In the genomic region with DNA sequence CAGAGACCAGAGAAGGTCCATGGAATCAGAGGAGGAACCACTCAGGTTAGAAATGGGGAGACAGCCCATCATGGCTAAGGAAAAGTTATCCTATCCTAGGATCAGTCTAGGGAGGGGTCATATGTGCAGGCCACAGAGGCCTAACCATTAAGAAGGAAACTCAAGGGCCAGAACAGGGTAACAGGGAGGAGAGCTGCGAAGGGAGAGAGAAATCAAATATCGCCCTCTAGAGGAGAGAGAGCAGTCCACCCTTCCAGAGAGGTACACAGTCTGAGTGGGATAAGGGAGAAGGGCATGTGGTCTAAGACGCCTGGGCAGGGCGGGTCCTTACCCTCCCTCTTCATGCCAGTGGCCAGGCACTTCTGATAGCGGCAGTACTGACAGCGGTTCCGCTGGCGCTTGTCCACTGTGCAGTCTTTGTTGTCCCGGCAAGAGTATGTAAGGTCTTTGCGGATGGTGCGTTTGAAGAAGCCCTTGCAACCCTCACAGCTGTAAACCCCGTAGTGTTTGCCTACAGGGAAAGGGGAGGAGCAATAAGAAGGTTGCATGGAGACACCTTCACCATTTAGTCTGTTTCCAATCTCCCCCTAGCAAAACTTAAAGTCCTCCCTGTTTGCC, we compare ENCODE assay signal across 8 cellular contexts. TPM values are rescaled to one million over a fixed set of nuclear protein-coding genes. Genes with fewer than 3 reads are reported as not detected.
DNase-seq lines count a peak whose midpoint lies in the region; ATAC-seq, FAIRE-seq and TF ChIP-seq lines count a peak whose summit lies in the region.

No MANE protein-coding gene starts in this region.

- POLR2A ChIA-PET in HepG2 (lab: Yijun Ruan, JAX), result interaction anchor here (1.0 to 4.1 kb wide), 11 partner anchors 8 to 227 kb away, joined by 3 to 69 read pairs (median 12); partner anchors contain the start of genes BRD2, RGL2, RING1 and RPS18

- ATAC-seq in HepG2 (peak; percentile 65), upper lobe of left lung (ENCODE audit: low FRiP score in 2 of 2) (peak; percentile 49 to 80), HG03571 (IDR thresholded peaks at IDR 0.05; ENCODE audit: unreplicated experiment) (no peak)

- no TSS peak for BruUV-seq in HepG2 (replicated peaks; lab: Mats Ljungman, UMichigan)

- TF ChIP-seq CTCF in HepG2 (CRISPR knock-in tag; IDR thresholded peaks at IDR 0.05) (peak; percentile 91), upper lobe of left lung (IDR thresholded peaks at IDR 0.05) (peak; percentile 50 to 72 (median 64))

- H3K27me3 ChIP-seq in HepG2 (ENCODE audit: control insufficient read depth in 1 of 2, insufficient read depth in 2 of 2, low read length in 2 of 2), result peaks cover 0 to 4% of the 10 kb centered on the region in 2 experiments; a peak in 1 of 5 replicates
- peaks cover 0 to 2% (median 1%) of the 10 kb centered on the region in 4 donors for H3K27me3 ChIP-seq in upper lobe of left lung

- H3K4me3 ChIP-seq in HepG2 (replicated peaks in 1 of 3; ENCODE audit: insufficient read depth in 1 of 3, low read depth in 2 of 3, low read length in 3 of 3) (peak overlapping the region; percentile 23 to 93 (median 25); a peak in 5 of 6 replicates), upper lobe of left lung (no peak overlapping the region)

- WGBS in HepG2 (ENCODE audit: low lambda C conversion rate), result 14% methylated on average over 5 of the region's 12 CpGs
- 43 to 52% methylated on average over 12 of the region's 12 CpGs for WGBS in upper lobe of left lung, 2 donors

- no peaks in the 10 kb centered on the region for H3K9me3 ChIP-seq in HepG2 (ENCODE audit: low read length)
- no peaks in the 10 kb centered on the region for H3K9me3 ChIP-seq in upper lobe of left lung

- no peak overlapping the region for H2AFZ ChIP-seq in HepG2 (ENCODE audit: low read length)

- H4K20me1 ChIP-seq in HepG2 (ENCODE audit: insufficient read depth, low read length), result peaks cover 19% of the 10 kb centered on the region

- peak; percentile 79 for FAIRE-seq in HepG2 (lab: Jason Lieb, UNC)

- in situ Hi-C loops in HepG2 (cut with HindIII; ENCODE audit: extremely low pct_ligation_motif_present, low pct_unique_long_range_greater_than_20kb), result no loop called here

- H3K79me2 ChIP-seq in HepG2 (ENCODE audit: insufficient read depth, low read length), result peaks cover 25% of the 10 kb centered on the region

- peak overlapping the region; percentile 45 for H3K9ac ChIP-seq in HepG2 (ENCODE audit: insufficient read depth, low read depth, low read length)

- no peak for TF ChIP-seq EP300 in HepG2 (IDR thresholded peaks at IDR 0.05; ENCODE audit: low read depth in 2 of 2, low read length in 2 of 2)
- TF ChIP-seq EP300 in HepG2 (CRISPR knock-in tag; IDR thresholded peaks at IDR 0.05; ENCODE audit: borderline replicate concordance), result peak; percentile 15; the same call in 1 of the 2 replicates
- no peak for TF ChIP-seq EP300 in upper lobe of left lung (IDR thresholded peaks at IDR 0.05)

- peak; percentile 62 for TF ChIP-seq RAD21 in HepG2 (CRISPR knock-in tag; IDR thresholded peaks at IDR 0.05)

- H3K27ac ChIP-seq in HepG2 (ENCODE audit: extremely low read length, insufficient read depth, low read length) (peak overlapping the region; percentile 99), upper lobe of left lung (no peak overlapping the region)

- peak overlapping the region; percentile 98 for H3K4me2 ChIP-seq in HepG2 (ENCODE audit: low read depth, low read length)

- peak; percentile 45 to 55 for DNase-seq in SHP77 (lab: John Stamatoyannopoulos, UW)
- DNase-seq in SHP77 treated with DMSO at 0.1 percent for 48 hours (lab: John Stamatoyannopoulos, UW), result no peak
- DNase-seq in HuH-7 (ENCODE audit: low spot score), result peak; percentile 76
- peak; percentile 69 for DNase-seq in RPMI7951 (ENCODE audit: low read depth)
- peak; percentile 70 for DNase-seq in cerebellum (ENCODE audit: low spot score)
- DNase-seq in HepG2 (ENCODE audit: low spot score), result peak; percentile 80
- DNase-seq in upper lobe of left lung, result peak in 1 of 2 donors; percentile 79

- CTCF ChIA-PET in HepG2 (lab: Yijun Ruan, JAX; ENCODE audit: low intra/inter-chr PET ratio, low total read pairs), result interaction anchor here (0.6 to 1.7 kb wide), 3 partner anchors 16 to 51 kb away, joined by 3 to 11 read pairs (median 5); no protein-coding TSS in a partner anchor

- H3K36me3 ChIP-seq in HepG2 (replicated peaks in 1 of 2; ENCODE audit: control insufficient read depth in 1 of 2, insufficient read depth in 2 of 2, low read length in 2 of 2) (peaks cover 24 to 41% of the 10 kb centered on the region in 2 experiments), upper lobe of left lung (peaks cover 16 to 48% (median 38%) of the 10 kb centered on the region in 4 donors)

- peaks cover 40% of the 10 kb centered on the region for H3K4me1 ChIP-seq in HepG2 (ENCODE audit: insufficient read depth, low read length)
- peaks cover 45 to 53% (median 46%) of the 10 kb centered on the region in 4 donors for H3K4me1 ChIP-seq in upper lobe of left lung

- intact Hi-C loops in HepG2 (cut with micrococcal nuclease; ENCODE audit: unreplicated experiment), result loop anchor here (1.0 to 5.0 kb wide), 3 partner anchors 36 to 225 kb away; partner anchors contain the start of gene KIFC1

- TF ChIP-seq POLR2A in HepG2 (IDR thresholded peaks at IDR 0.05; ENCODE audit: insufficient read depth in 1 of 2, low read depth in 2 of 2, low read length in 2 of 2), result no peak
- TF ChIP-seq POLR2A in upper lobe of left lung (IDR thresholded peaks at IDR 0.05), result no peak

RNA-seq across cellular contexts. Expression of gene RXRB, which starts 2.9 kb away (rescaled TPM):
- total RNA-seq in RPMI7951 (2014; rRNA removed; shearing (Covaris generic)), result 14.4 and 15.4 TPM in 2 replicates
- total RNA-seq in cerebellum (23.2 TPM), HepG2 (2016; rRNA removed; fragmentation: Illumina TruSeq; extraction: Trizol) (21.2 and 26.7 TPM in 2 replicates), upper lobe of left lung (10 to 100 TPM; 19.3 to 67.1 (median 48.4) TPM)
- total RNA-seq in HepG2 (2016; cell fraction: cytosol; rRNA removed; fragmentation: Illumina TruSeq; extraction: Trizol; ENCODE audit: low read depth), result 7.7 and 9.8 TPM in 2 replicates
- total RNA-seq in HepG2 (2016; cell fraction: insoluble cytoplasmic fraction; rRNA removed; fragmentation: Illumina TruSeq; extraction: Trizol), result 20.4 and 25.8 TPM in 2 replicates
- total RNA-seq in HepG2 (2016; cell fraction: membrane; rRNA removed; fragmentation: Illumina TruSeq; extraction: Trizol), result 11.0 and 11.2 TPM in 2 replicates
- 24.9 and 30.1 TPM in 2 replicates for total RNA-seq in HepG2 (2016; cell fraction: nucleus; rRNA removed; fragmentation: Illumina TruSeq; extraction: Trizol)
- polyA plus RNA-seq in HepG2 (2011; rRNA removed), result 55.7 and 62.8 TPM in 2 replicates
- 21.7 and 25.1 TPM in 2 replicates for polyA plus RNA-seq in HepG2 (2011; cell fraction: cytosol; rRNA removed)
- polyA plus RNA-seq in HepG2 (2011; cell fraction: nucleus; rRNA removed), result 251 and 306 TPM in 2 replicates
- 33.2 and 34.8 TPM in 2 replicates for polyA plus RNA-seq in HepG2 (2012)
- polyA plus RNA-seq in HepG2 (2016; cell fraction: cytosol; fragmentation: Illumina TruSeq; extraction: Trizol; ENCODE audit: low read depth), result 3.4 and 3.5 TPM in 2 replicates
- 18.6 and 21.0 TPM in 2 replicates for polyA plus RNA-seq in HepG2 (2016; cell fraction: insoluble cytoplasmic fraction; fragmentation: Illumina TruSeq; extraction: Trizol; ENCODE audit: low read depth)
- polyA plus RNA-seq in HepG2 (2016; cell fraction: membrane; fragmentation: Illumina TruSeq; extraction: Trizol; ENCODE audit: low read depth), result 8.2 and 8.4 TPM in 2 replicates
- 78.6 and 88.5 TPM in 2 replicates for polyA plus RNA-seq in HepG2 (2016; cell fraction: nucleus; fragmentation: Illumina TruSeq; extraction: Trizol; ENCODE audit: insufficient read depth, low read depth)
- 62.6 and 66.8 TPM in 2 replicates for polyA minus RNA-seq in HepG2 (2011; rRNA and poly(A)+ RNA removed; ENCODE audit: low replicate concordance)
- polyA minus RNA-seq in HepG2 (2011; cell fraction: cytosol; rRNA and poly(A)+ RNA removed), result 16.9 and 17.9 TPM in 2 replicates
- 41.4 and 51.2 TPM in 2 replicates for polyA minus RNA-seq in HepG2 (2011; cell fraction: nucleus; rRNA and poly(A)+ RNA removed)

RNA-seq across cellular contexts. Expression of gene SLC39A7, which starts 3.1 kb away (rescaled TPM):
- total RNA-seq in RPMI7951 (2014; rRNA removed; shearing (Covaris generic)), result 58.0 and 77.2 TPM in 2 replicates
- total RNA-seq in cerebellum (30.8 TPM), HepG2 (2016; rRNA removed; fragmentation: Illumina TruSeq; extraction: Trizol) (127 and 229 TPM in 2 replicates), upper lobe of left lung (100 to 1,000 TPM in 2 of 6 donors, 10 to 100 TPM in 4; 37.7 to 104 (median 86.7) TPM)
- 25.4 and 28.2 TPM in 2 replicates for total RNA-seq in HepG2 (2016; cell fraction: cytosol; rRNA removed; fragmentation: Illumina TruSeq; extraction: Trizol; ENCODE audit: low read depth)
- 117 and 245 TPM in 2 replicates for total RNA-seq in HepG2 (2016; cell fraction: insoluble cytoplasmic fraction; rRNA removed; fragmentation: Illumina TruSeq; extraction: Trizol)
- 69.2 and 73.5 TPM in 2 replicates for total RNA-seq in HepG2 (2016; cell fraction: membrane; rRNA removed; fragmentation: Illumina TruSeq; extraction: Trizol)
- total RNA-seq in HepG2 (2016; cell fraction: nucleus; rRNA removed; fragmentation: Illumina TruSeq; extraction: Trizol), result 168 and 183 TPM in 2 replicates
- polyA plus RNA-seq in HepG2 (2011; rRNA removed), result 142 and 181 TPM in 2 replicates
- 156 and 173 TPM in 2 replicates for polyA plus RNA-seq in HepG2 (2011; cell fraction: cytosol; rRNA removed)
- 155 and 160 TPM in 2 replicates for polyA plus RNA-seq in HepG2 (2011; cell fraction: nucleus; rRNA removed)
- 179 and 194 TPM in 2 replicates for polyA plus RNA-seq in HepG2 (2012)
- 25.6 and 28.5 TPM in 2 replicates for polyA plus RNA-seq in HepG2 (2016; cell fraction: cytosol; fragmentation: Illumina TruSeq; extraction: Trizol; ENCODE audit: low read depth)
- polyA plus RNA-seq in HepG2 (2016; cell fraction: insoluble cytoplasmic fraction; fragmentation: Illumina TruSeq; extraction: Trizol; ENCODE audit: low read depth), result 134 and 143 TPM in 2 replicates
- 52.6 and 58.2 TPM in 2 replicates for polyA plus RNA-seq in HepG2 (2016; cell fraction: membrane; fragmentation: Illumina TruSeq; extraction: Trizol; ENCODE audit: low read depth)
- 338 and 345 TPM in 2 replicates for polyA plus RNA-seq in HepG2 (2016; cell fraction: nucleus; fragmentation: Illumina TruSeq; extraction: Trizol; ENCODE audit: insufficient read depth, low read depth)
- 85.7 and 161 TPM in 2 replicates for polyA minus RNA-seq in HepG2 (2011; rRNA and poly(A)+ RNA removed; ENCODE audit: low replicate concordance)
- polyA minus RNA-seq in HepG2 (2011; cell fraction: cytosol; rRNA and poly(A)+ RNA removed), result 54.5 and 56.6 TPM in 2 replicates
- polyA minus RNA-seq in HepG2 (2011; cell fraction: nucleus; rRNA and poly(A)+ RNA removed), result 68.1 and 69.5 TPM in 2 replicates

RNA-seq across cellular contexts. Expression of gene COL11A2, which starts 5.3 kb away (rescaled TPM):
- total RNA-seq in RPMI7951 (2014; rRNA removed; shearing (Covaris generic)), result 0.12 TPM in 1 of 2 replicates, not detected in the other
- total RNA-seq in cerebellum (1.9 TPM), HepG2 (2016; rRNA removed; fragmentation: Illumina TruSeq; extraction: Trizol) (0.29 and 0.55 TPM in 2 replicates), upper lobe of left lung (1 to 10 TPM in 2 of 6 donors, under 1 TPM in 4; 0.20 to 2.1 (median 0.74) TPM)
- total RNA-seq in HepG2 (2016; cell fraction: cytosol; rRNA removed; fragmentation: Illumina TruSeq; extraction: Trizol; ENCODE audit: low read depth), result 0.10 TPM in 1 of 2 replicates, not detected in the other
- total RNA-seq in HepG2 (2016; cell fraction: insoluble cytoplasmic fraction; rRNA removed; fragmentation: Illumina TruSeq; extraction: Trizol), result 0.12 and 0.67 TPM in 2 replicates
- total RNA-seq in HepG2 (2016; cell fraction: membrane; rRNA removed; fragmentation: Illumina TruSeq; extraction: Trizol), result 0.45 TPM in 1 of 2 replicates, not detected in the other
- total RNA-seq in HepG2 (2016; cell fraction: nucleus; rRNA removed; fragmentation: Illumina TruSeq; extraction: Trizol), result 1.0 and 1.1 TPM in 2 replicates
- polyA plus RNA-seq in HepG2 (2011; rRNA removed), result 0.55 and 0.73 TPM in 2 replicates
- 0.13 and 0.18 TPM in 2 replicates for polyA plus RNA-seq in HepG2 (2011; cell fraction: cytosol; rRNA removed)
- polyA plus RNA-seq in HepG2 (2011; cell fraction: nucleus; rRNA removed), result 5.9 and 6.2 TPM in 2 replicates
- 0.97 and 1.9 TPM in 2 replicates for polyA plus RNA-seq in HepG2 (2012)
- 0.21 and 0.24 TPM in 2 replicates for polyA plus RNA-seq in HepG2 (2016; cell fraction: cytosol; fragmentation: Illumina TruSeq; extraction: Trizol; ENCODE audit: low read depth)
- 0.15 and 0.42 TPM in 2 replicates for polyA plus RNA-seq in HepG2 (2016; cell fraction: insoluble cytoplasmic fraction; fragmentation: Illumina TruSeq; extraction: Trizol; ENCODE audit: low read depth)
- 0.21 TPM in 2 replicates for polyA plus RNA-seq in HepG2 (2016; cell fraction: membrane; fragmentation: Illumina TruSeq; extraction: Trizol; ENCODE audit: low read depth)
- 3.7 and 4.5 TPM in 2 replicates for polyA plus RNA-seq in HepG2 (2016; cell fraction: nucleus; fragmentation: Illumina TruSeq; extraction: Trizol; ENCODE audit: insufficient read depth, low read depth)
- polyA minus RNA-seq in HepG2 (2011; rRNA and poly(A)+ RNA removed; ENCODE audit: low replicate concordance), result 0.20 and 1.1 TPM in 2 replicates
- 0.44 TPM in 1 of 2 replicates, not detected in the other for polyA minus RNA-seq in HepG2 (2011; cell fraction: cytosol; rRNA and poly(A)+ RNA removed)
- polyA minus RNA-seq in HepG2 (2011; cell fraction: nucleus; rRNA and poly(A)+ RNA removed), result 0.52 and 0.75 TPM in 2 replicates

RNA-seq across cellular contexts. Expression of gene HSD17B8, which starts 6.9 kb away (rescaled TPM):
- 3.2 and 3.4 TPM in 2 replicates for total RNA-seq in RPMI7951 (2014; rRNA removed; shearing (Covaris generic))
- total RNA-seq in cerebellum, result 2.4 TPM
- total RNA-seq in HepG2 (2016; rRNA removed; fragmentation: Illumina TruSeq; extraction: Trizol), result 12.6 and 13.5 TPM in 2 replicates
- 2.7 and 4.8 TPM in 2 replicates for total RNA-seq in HepG2 (2016; cell fraction: cytosol; rRNA removed; fragmentation: Illumina TruSeq; extraction: Trizol; ENCODE audit: low read depth)
- 13.4 and 15.0 TPM in 2 replicates for total RNA-seq in HepG2 (2016; cell fraction: insoluble cytoplasmic fraction; rRNA removed; fragmentation: Illumina TruSeq; extraction: Trizol)
- 5.0 TPM in 2 replicates for total RNA-seq in HepG2 (2016; cell fraction: membrane; rRNA removed; fragmentation: Illumina TruSeq; extraction: Trizol)
- 6.0 and 8.0 TPM in 2 replicates for total RNA-seq in HepG2 (2016; cell fraction: nucleus; rRNA removed; fragmentation: Illumina TruSeq; extraction: Trizol)
- polyA plus RNA-seq in HepG2 (2011; rRNA removed), result 20.1 and 21.6 TPM in 2 replicates
- 25.2 and 35.5 TPM in 2 replicates for polyA plus RNA-seq in HepG2 (2011; cell fraction: cytosol; rRNA removed)
- polyA plus RNA-seq in HepG2 (2011; cell fraction: nucleus; rRNA removed), result 57.9 and 67.9 TPM in 2 replicates
- 10.8 and 13.9 TPM in 2 replicates for polyA plus RNA-seq in HepG2 (2012)
- polyA plus RNA-seq in HepG2 (2016; cell fraction: cytosol; fragmentation: Illumina TruSeq; extraction: Trizol; ENCODE audit: low read depth), result 3.8 and 4.0 TPM in 2 replicates
- 14.2 and 14.6 TPM in 2 replicates for polyA plus RNA-seq in HepG2 (2016; cell fraction: insoluble cytoplasmic fraction; fragmentation: Illumina TruSeq; extraction: Trizol; ENCODE audit: low read depth)
- polyA plus RNA-seq in HepG2 (2016; cell fraction: membrane; fragmentation: Illumina TruSeq; extraction: Trizol; ENCODE audit: low read depth), result 4.5 and 4.8 TPM in 2 replicates
- polyA plus RNA-seq in HepG2 (2016; cell fraction: nucleus; fragmentation: Illumina TruSeq; extraction: Trizol; ENCODE audit: insufficient read depth, low read depth), result 12.8 and 15.0 TPM in 2 replicates
- 12.8 and 27.4 TPM in 2 replicates for polyA minus RNA-seq in HepG2 (2011; rRNA and poly(A)+ RNA removed; ENCODE audit: low replicate concordance)
- polyA minus RNA-seq in HepG2 (2011; cell fraction: cytosol; rRNA and poly(A)+ RNA removed), result 4.9 and 5.1 TPM in 2 replicates
- polyA minus RNA-seq in HepG2 (2011; cell fraction: nucleus; rRNA and poly(A)+ RNA removed), result 4.2 and 5.5 TPM in 2 replicates
- 10 to 100 TPM in 5 of 6 donors, 1 to 10 TPM in 1; 8.2 to 39.3 (median 28.7) TPM for total RNA-seq in upper lobe of left lung

RNA-seq across cellular contexts. Expression of gene RING1, which starts 10.8 kb away (rescaled TPM):
- 26.6 and 30.0 TPM in 2 replicates for total RNA-seq in RPMI7951 (2014; rRNA removed; shearing (Covaris generic))
- 15.2 TPM for total RNA-seq in cerebellum
- 19.8 and 23.9 TPM in 2 replicates for total RNA-seq in HepG2 (2016; rRNA removed; fragmentation: Illumina TruSeq; extraction: Trizol)
- total RNA-seq in HepG2 (2016; cell fraction: cytosol; rRNA removed; fragmentation: Illumina TruSeq; extraction: Trizol; ENCODE audit: low read depth), result 10.0 and 10.7 TPM in 2 replicates
- total RNA-seq in HepG2 (2016; cell fraction: insoluble cytoplasmic fraction; rRNA removed; fragmentation: Illumina TruSeq; extraction: Trizol), result 18.4 and 25.4 TPM in 2 replicates
- total RNA-seq in HepG2 (2016; cell fraction: membrane; rRNA removed; fragmentation: Illumina TruSeq; extraction: Trizol), result 17.3 and 21.2 TPM in 2 replicates
- 12.2 and 16.1 TPM in 2 replicates for total RNA-seq in HepG2 (2016; cell fraction: nucleus; rRNA removed; fragmentation: Illumina TruSeq; extraction: Trizol)
- polyA plus RNA-seq in HepG2 (2011; rRNA removed), result 33.6 and 42.9 TPM in 2 replicates
- polyA plus RNA-seq in HepG2 (2011; cell fraction: cytosol; rRNA removed), result 23.2 and 29.0 TPM in 2 replicates
- polyA plus RNA-seq in HepG2 (2011; cell fraction: nucleus; rRNA removed), result 93.0 and 104 TPM in 2 replicates
- polyA plus RNA-seq in HepG2 (2012), result 32.2 and 34.6 TPM in 2 replicates
- polyA plus RNA-seq in HepG2 (2016; cell fraction: cytosol; fragmentation: Illumina TruSeq; extraction: Trizol; ENCODE audit: low read depth), result 14.4 and 19.7 TPM in 2 replicates
- 31.5 and 40.1 TPM in 2 replicates for polyA plus RNA-seq in HepG2 (2016; cell fraction: insoluble cytoplasmic fraction; fragmentation: Illumina TruSeq; extraction: Trizol; ENCODE audit: low read depth)
- 23.8 and 28.0 TPM in 2 replicates for polyA plus RNA-seq in HepG2 (2016; cell fraction: membrane; fragmentation: Illumina TruSeq; extraction: Trizol; ENCODE audit: low read depth)
- polyA plus RNA-seq in HepG2 (2016; cell fraction: nucleus; fragmentation: Illumina TruSeq; extraction: Trizol; ENCODE audit: insufficient read depth, low read depth), result 56.0 and 58.2 TPM in 2 replicates
- 22.4 and 30.2 TPM in 2 replicates for polyA minus RNA-seq in HepG2 (2011; rRNA and poly(A)+ RNA removed; ENCODE audit: low replicate concordance)
- polyA minus RNA-seq in HepG2 (2011; cell fraction: cytosol; rRNA and poly(A)+ RNA removed), result 10.9 and 13.5 TPM in 2 replicates
- polyA minus RNA-seq in HepG2 (2011; cell fraction: nucleus; rRNA and poly(A)+ RNA removed), result 8.4 and 9.9 TPM in 2 replicates
- 10 to 100 TPM; 17.9 to 50.6 (median 40.4) TPM for total RNA-seq in upper lobe of left lung

Comparison
In these comparisons a context has a peak if more than half of its experiments do, and no peak if none do; other contexts are left out.
1. H3K4me3 ChIP-seq: peak in HepG2 (3 of 3); none in upper lobe of left lung (0 of 4).